In the genomic region with DNA sequence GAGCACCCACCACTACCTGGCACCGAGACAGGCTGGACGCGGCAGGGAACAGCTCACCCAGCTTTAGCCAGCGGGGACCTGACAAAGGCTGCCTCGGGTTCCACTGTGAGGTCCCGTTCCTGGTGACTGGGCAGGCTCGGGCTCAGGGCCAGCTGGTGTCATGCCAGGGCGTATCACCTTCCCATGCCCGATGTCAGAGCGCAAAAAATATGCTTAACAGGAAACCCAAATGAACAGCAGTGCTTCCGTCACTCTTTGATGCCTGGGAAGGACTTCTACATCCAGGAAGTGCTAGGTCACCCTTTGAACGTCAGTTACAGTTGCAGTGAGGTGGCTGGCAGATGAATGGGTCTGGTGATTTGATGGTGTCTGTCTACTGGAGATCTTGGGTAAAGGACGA, we compare ENCODE assay signal across 18 cellular contexts.
DNase-seq lines count a peak whose midpoint lies in the region; ATAC-seq lines count a peak whose summit lies in the region.
"Had no signal": no experiment of that assay in that cellular context is flagged by ENCODE, and none has a peak within 500 bp of the region (broad histone marks: within the 10 kb centered on the region; RNA-seq: fewer than 3 reads in every experiment).

No MANE protein-coding gene starts in this region.

- H3K27ac Mint-ChIP-seq in activated CD4-positive, alpha-beta T cell treated with anti-CD3 and anti-CD28 coated beads, Interleukin-2, amount 10 ng/mL, durations not matched to agents 7 days and 5 days = peak overlapping the region; percentile 33
- H3K27ac Mint-ChIP-seq in T-helper 1 cell treated with Interleukin-12 subunit alpha and Interleukin-12 subunit beta and Interleukin-4 antibody, amounts not matched to agents 30 μg/mL and 1 μg/mL, for 36 hours = peak overlapping the region; percentile 75
- H3K27ac Mint-ChIP-seq: activated naive CD8-positive, alpha-beta T cell treated with anti-CD3 and anti-CD28 coated beads, Interleukin-2, amount 10 ng/mL, durations not matched to agents 7 days and 5 days; CD4-positive, CD25-positive, alpha-beta regulatory T cell; GM23338 had no signal

- H3K4ac ChIP-seq in neuronal stem cell (ENCODE audit: low read length) = no peak overlapping the region

- no CpG with 5 or more reads among the region's 13 CpGs for WGBS in neuronal stem cell (ENCODE audit: extremely low coverage in 2 of 2, insufficient read length in 2 of 2, insufficient replicate concordance in 1 of 2), 2 donors

- H3K27ac ChIP-seq in neuronal stem cell (replicated peaks; ENCODE audit: low read length) = no peak overlapping the region
- H3K27ac ChIP-seq: left ventricle myocardium inferior had no signal

- H3K18ac ChIP-seq in neuronal stem cell (ENCODE audit: low read length) = peak overlapping the region; percentile 55

- ATAC-seq in GM19035 (IDR thresholded peaks at IDR 0.05; ENCODE audit: unreplicated experiment) = no peak
- ATAC-seq in HG03432 (IDR thresholded peaks at IDR 0.05; ENCODE audit: unreplicated experiment) = no peak
- ATAC-seq: GM23338 had no signal

- no peak overlapping the region for H3K14ac ChIP-seq in neuronal stem cell (ENCODE audit: low read length)

- no peak overlapping the region for H2AK5ac ChIP-seq in neuronal stem cell (ENCODE audit: low read depth, low read length)

- H3K9me3 Mint-ChIP-seq in activated CD4-positive, alpha-beta T cell treated with anti-CD3 and anti-CD28 coated beads, Interleukin-2, amount 10 ng/mL, durations not matched to agents 7 days and 5 days = no peaks in the 10 kb centered on the region
- peaks cover 6% of the 10 kb centered on the region for H3K9me3 Mint-ChIP-seq in T-helper 1 cell treated with Interleukin-12 subunit alpha and Interleukin-12 subunit beta and Interleukin-4 antibody, amounts not matched to agents 30 μg/mL and 1 μg/mL, for 36 hours
- H3K9me3 Mint-ChIP-seq: activated naive CD8-positive, alpha-beta T cell treated with anti-CD3 and anti-CD28 coated beads, Interleukin-2, amount 10 ng/mL, durations not matched to agents 7 days and 5 days; GM23338 had no signal

- H3K27me3 ChIP-seq in neuronal stem cell (ENCODE audit: control insufficient read depth in 3 of 3, insufficient read depth in 3 of 3, low read depth in 1 of 3, low read length in 3 of 3) = no peaks in the 10 kb centered on the region

- no peak overlapping the region for H2BK5ac ChIP-seq in neuronal stem cell (ENCODE audit: low read length)

- H2BK12ac ChIP-seq in neuronal stem cell (ENCODE audit: low read length) = no peak overlapping the region

- H3K9ac ChIP-seq in neuronal stem cell (ENCODE audit: low read depth, low read length, poor library complexity) = no peak overlapping the region

- no peak overlapping the region for H3K4me3 Mint-ChIP-seq in activated CD4-positive, alpha-beta T cell treated with anti-CD3 and anti-CD28 coated beads, Interleukin-2, amount 10 ng/mL, durations not matched to agents 7 days and 5 days
- no peak overlapping the region for H3K4me3 Mint-ChIP-seq in T-helper 1 cell treated with Interleukin-12 subunit alpha and Interleukin-12 subunit beta and Interleukin-4 antibody, amounts not matched to agents 30 μg/mL and 1 μg/mL, for 36 hours
- H3K4me3 Mint-ChIP-seq: activated naive CD8-positive, alpha-beta T cell treated with anti-CD3 and anti-CD28 coated beads, Interleukin-2, amount 10 ng/mL, durations not matched to agents 7 days and 5 days; CD4-positive, CD25-positive, alpha-beta regulatory T cell; GM23338 had no signal

- no peak overlapping the region for H3K4me3 ChIP-seq in neuronal stem cell (ENCODE audit: low read length in 2 of 2)
- H3K4me3 ChIP-seq: GM23338, left ventricle myocardium inferior had no signal

- no peaks in the 10 kb centered on the region for H3K79me1 ChIP-seq in neuronal stem cell (ENCODE audit: low read depth, low read length)

- POLR2A ChIA-PET in activated CD4-positive, alpha-beta T cell treated with anti-CD3 and anti-CD28 coated beads, Interleukin-2, amount 10 ng/mL, durations not matched to agents 7 days and 5 days (lab: Charles Lee) = no interaction called here

- no peak overlapping the region for H4K8ac ChIP-seq in neuronal stem cell (ENCODE audit: low read depth, low read length)

- H3K9me3 ChIP-seq in neuronal stem cell (replicated peaks in 1 of 2; ENCODE audit: control insufficient read depth in 2 of 2, insufficient read depth in 1 of 2, low read depth in 1 of 2, low read length in 2 of 2) = peaks cover 0 to 3% of the 10 kb centered on the region in 2 donors

- no peak overlapping the region for H2BK15ac ChIP-seq in neuronal stem cell (ENCODE audit: low read length)

- no peak overlapping the region for H4K91ac ChIP-seq in neuronal stem cell (ENCODE audit: low read depth, low read length, poor library complexity)

- H3K36me3 Mint-ChIP-seq in activated CD4-positive, alpha-beta T cell treated with anti-CD3 and anti-CD28 coated beads, Interleukin-2, amount 10 ng/mL, durations not matched to agents 7 days and 5 days (ENCODE audit: low read depth) = no peaks in the 10 kb centered on the region
- no peaks in the 10 kb centered on the region for H3K36me3 Mint-ChIP-seq in T-helper 1 cell treated with Interleukin-12 subunit alpha and Interleukin-12 subunit beta and Interleukin-4 antibody, amounts not matched to agents 30 μg/mL and 1 μg/mL, for 36 hours (ENCODE audit: low read depth)
- H3K36me3 Mint-ChIP-seq: activated naive CD8-positive, alpha-beta T cell treated with anti-CD3 and anti-CD28 coated beads, Interleukin-2, amount 10 ng/mL, durations not matched to agents 7 days and 5 days; CD4-positive, CD25-positive, alpha-beta regulatory T cell had no signal

- H2AFZ ChIP-seq in neuronal stem cell (ENCODE audit: low read length) = no peak overlapping the region
- H2AFZ ChIP-seq: GM23338 had no signal

- peaks cover 5% of the 10 kb centered on the region for H3K4me1 Mint-ChIP-seq in activated CD4-positive, alpha-beta T cell treated with anti-CD3 and anti-CD28 coated beads, Interleukin-2, amount 10 ng/mL, durations not matched to agents 7 days and 5 days
- H3K4me1 Mint-ChIP-seq in T-helper 1 cell treated with Interleukin-12 subunit alpha and Interleukin-12 subunit beta and Interleukin-4 antibody, amounts not matched to agents 30 μg/mL and 1 μg/mL, for 36 hours (ENCODE audit: low read depth) = peaks cover 7% of the 10 kb centered on the region
- H3K4me1 Mint-ChIP-seq: activated naive CD8-positive, alpha-beta T cell treated with anti-CD3 and anti-CD28 coated beads, Interleukin-2, amount 10 ng/mL, durations not matched to agents 7 days and 5 days; CD4-positive, CD25-positive, alpha-beta regulatory T cell had no signal

- H3K27me3 Mint-ChIP-seq in activated CD4-positive, alpha-beta T cell treated with anti-CD3 and anti-CD28 coated beads, Interleukin-2, amount 10 ng/mL, durations not matched to agents 7 days and 5 days = no peaks in the 10 kb centered on the region
- H3K27me3 Mint-ChIP-seq in T-helper 1 cell treated with Interleukin-12 subunit alpha and Interleukin-12 subunit beta and Interleukin-4 antibody, amounts not matched to agents 30 μg/mL and 1 μg/mL, for 36 hours (ENCODE audit: low read depth) = no peaks in the 10 kb centered on the region
- H3K27me3 Mint-ChIP-seq: activated naive CD8-positive, alpha-beta T cell treated with anti-CD3 and anti-CD28 coated beads, Interleukin-2, amount 10 ng/mL, durations not matched to agents 7 days and 5 days; CD4-positive, CD25-positive, alpha-beta regulatory T cell had no signal

- CTCF ChIA-PET in activated CD4-positive, alpha-beta T cell treated with anti-CD3 and anti-CD28 coated beads, Interleukin-2, amount 10 ng/mL, durations not matched to agents 7 days and 5 days (lab: Charles Lee) = no interaction called here

- peaks cover 5 to 17% of the 10 kb centered on the region in 2 donors for H3K4me1 ChIP-seq in neuronal stem cell (ENCODE audit: control insufficient read depth in 2 of 2, insufficient read depth in 1 of 2, low read depth in 1 of 2, low read length in 2 of 2)
- H3K4me1 ChIP-seq: left ventricle myocardium inferior had no signal

- H3K36me3 ChIP-seq in neuronal stem cell (replicated peaks in 1 of 2; ENCODE audit: control insufficient read depth in 2 of 2, insufficient read depth in 2 of 2, low read length in 2 of 2) = no peaks in the 10 kb centered on the region
- H3K36me3 ChIP-seq: left ventricle myocardium inferior had no signal

- H3K23ac ChIP-seq in neuronal stem cell (ENCODE audit: low read depth, low read length, poor library complexity) = no peak overlapping the region

- H2BK120ac ChIP-seq in neuronal stem cell (ENCODE audit: low read depth, low read length) = no peak overlapping the region

- no peak for DNase-seq in activated CD4-positive, alpha-beta T cell treated with anti-CD3 and anti-CD28 coated beads, Interleukin-2, amount 10 ng/mL, durations not matched to agents 7 days and 5 days
- no peak for DNase-seq in activated CD4-positive, alpha-beta T cell treated with anti-CD3 and anti-CD28 coated beads, Interleukin-2, amount 50 U/mL, for 48 hours
- peak; percentile 36 for DNase-seq in HT1080 (ENCODE audit: low read depth)
- DNase-seq in neuronal stem cell (ENCODE audit: low spot score) = no peak
- no peak for DNase-seq in HPDE6-E6E7 (ENCODE audit: extremely low spot score)
- DNase-seq: activated CD4-positive, alpha-beta T cell treated with anti-CD3 and anti-CD28 coated beads, Interleukin-2, amount 50 U/mL, for 4 hours; activated naive CD8-positive, alpha-beta T cell treated with anti-CD3 and anti-CD28 coated beads, Interleukin-2, amount 10 ng/mL, durations not matched to agents 7 days and 5 days; left ventricle myocardium inferior; NCI-H1436 treated with DMSO at 0.1 percent for 48 hours; NCI-H524; small intestine; stimulated activated CD4-positive, alpha-beta T cell treated with anti-CD3 and anti-CD28 coated beads, Interleukin-4, amount 100 ng/mL, for 4 hours; SW 1271 had no signal

- H3K4me2 ChIP-seq in neuronal stem cell (ENCODE audit: insufficient read depth, low read length, poor library complexity, severe bottlenecking) = no peak overlapping the region
- H3K4me2 ChIP-seq: GM23338 had no signal
